Comparison of ENCODE assay signal across 2 cellular contexts in genomic region chr14:99595524-99595923, GRCh38.
TF ChIP-seq lines count a peak whose summit lies in the region.

No MANE protein-coding gene starts in this region.

TF ChIP-seq in IMR-90, 13 proteins besides CTCF, POLR2A, EP300 and RAD21:
- no peak for TF ChIP-seq NFE2L2 (IDR thresholded peaks at IDR 0.05; ENCODE audit: low read depth, low read length)
- no peak for TF ChIP-seq CEBPB (IDR thresholded peaks at IDR 0.05; ENCODE audit: low read depth, low read length)
- TF ChIP-seq MAZ (IDR thresholded peaks at IDR 0.05; ENCODE audit: borderline replicate concordance, low read depth, low read length), result no peak
- TF ChIP-seq ELK1 (IDR thresholded peaks at IDR 0.05; ENCODE audit: borderline replicate concordance, low read depth, low read length), result no peak
- TF ChIP-seq MXI1 (IDR thresholded peaks at IDR 0.05; ENCODE audit: borderline replicate concordance, low read depth, low read length), result no peak
- TF ChIP-seq MAFK (IDR thresholded peaks at IDR 0.05; ENCODE audit: low read depth, low read length), result no peak
- TF ChIP-seq USF2 (IDR thresholded peaks at IDR 0.05; ENCODE audit: low read depth, low read length), result no peak
- TF ChIP-seq CHD1 (IDR thresholded peaks at IDR 0.05; ENCODE audit: low read depth, low read length), result no peak
- no peak for TF ChIP-seq BHLHE40 (IDR thresholded peaks at IDR 0.05; ENCODE audit: low read depth, low read length)
- TF ChIP-seq RFX5 (IDR thresholded peaks at IDR 0.05; ENCODE audit: low read depth, low read length), result no peak
- TF ChIP-seq SMC3 (IDR thresholded peaks at IDR 0.05; ENCODE audit: low read depth, low read length), result no peak
- TF ChIP-seq RCOR1 (IDR thresholded peaks at IDR 0.05; ENCODE audit: insufficient replicate concordance, low read length), result no peak
- no peak for TF ChIP-seq FOS (IDR thresholded peaks at IDR 0.05; ENCODE audit: low read depth, low read length)

TF ChIP-seq in GM23338, 12 proteins besides CTCF, POLR2A, EP300 and RAD21:
- TF ChIP-seq EZH2phosphoT487 (IDR thresholded peaks at IDR 0.05; ENCODE audit: unreplicated experiment) (no peak), ZNF114 (CRISPR knock-in tag; IDR thresholded peaks at IDR 0.05) (no peak), ZNF331 (CRISPR knock-in tag; IDR thresholded peaks at IDR 0.05; ENCODE audit: low read depth) (no peak), EZH2 (IDR thresholded peaks at IDR 0.05; ENCODE audit: low read depth, unreplicated experiment) (no peak), NANOG (IDR thresholded peaks at IDR 0.05; ENCODE audit: borderline replicate concordance) (no peak), REST (IDR thresholded peaks at IDR 0.05; ENCODE audit: unreplicated experiment) (no peak), POLR2AphosphoS5 (IDR thresholded peaks at IDR 0.05; ENCODE audit: low read depth) (no peak), JUNB (IDR thresholded peaks at IDR 0.05; ENCODE audit: unreplicated experiment) (no peak), ETS1 (IDR thresholded peaks at IDR 0.05) (no peak), STAT1 (IDR thresholded peaks at IDR 0.05; ENCODE audit: unreplicated experiment) (no peak), ZNF462 (CRISPR knock-in tag; IDR thresholded peaks at IDR 0.05) (no peak), CREB1 (CRISPR knock-in tag; IDR thresholded peaks at IDR 0.05; ENCODE audit: low read depth) (no peak)
